In genomic region chr20:50374541-50375078, GRCh38 we compare ENCODE assay signal across 25 cellular contexts.
"Had no signal": no experiment of that assay in that cellular context is flagged by ENCODE, and none has a peak within 500 bp of the region (broad histone marks: within the 10 kb centered on the region; RNA-seq: fewer than 3 reads in every experiment).

No MANE protein-coding gene starts in this region.

- H3K9me3 ChIP-seq: colonic mucosa, esophagus muscularis mucosa, gastroesophageal sphincter, heart left ventricle, left lung, mucosa of descending colon, ovary, spleen, testis, tibial artery had no signal

- H3K4me3 ChIP-seq: colonic mucosa, esophagus muscularis mucosa, gastroesophageal sphincter, heart left ventricle, hepatocyte, left lung, mucosa of descending colon, ovary, spleen, testis, tibial artery had no signal

- H3K4me1 Mint-ChIP-seq: stimulated activated memory B cell treated with anti-CD40 and anti-IgM and Interleukin-4, amounts not matched to agents 10 μg/mL and 1 μg/mL and 100 μg/mL, for 72 hours had no signal

- H3K36me3 Mint-ChIP-seq: mesothelial cell of epicardium; naive B cell; stimulated activated memory B cell treated with anti-CD40 and anti-IgM and Interleukin-4, amounts not matched to agents 10 μg/mL and 1 μg/mL and 100 μg/mL, for 72 hours; type B pancreatic cell had no signal

- H3K4me3 Mint-ChIP-seq: mesothelial cell of epicardium; stimulated activated memory B cell treated with anti-CD40 and anti-IgM and Interleukin-4, amounts not matched to agents 10 μg/mL and 1 μg/mL and 100 μg/mL, for 72 hours; type B pancreatic cell had no signal

- H3K4me1 ChIP-seq: colonic mucosa had no signal

- H3K27ac Mint-ChIP-seq: mesothelial cell of epicardium; naive B cell; stimulated activated memory B cell treated with anti-CD40 and anti-IgM and Interleukin-4, amounts not matched to agents 10 μg/mL and 1 μg/mL and 100 μg/mL, for 72 hours had no signal

- DNase-seq: colonic mucosa; effector memory CD4-positive, alpha-beta T cell; heart left ventricle; left cardiac atrium; left lung; mesenchymal stem cell; mucosa of descending colon; naive B cell; occipital lobe; ovary; spleen; stimulated activated CD4-positive, alpha-beta T cell treated with anti-CD3 and anti-CD28 coated beads, Interleukin-4, amount 100 ng/mL, for 4 hours; stimulated activated naive CD8-positive, alpha-beta T cell treated with anti-CD3 and anti-CD28 coated beads, Interleukin-15, Interleukin-2, amounts not matched to agents 100 U/mL and 50 U/mL, for 24 hours; substantia nigra; testis; tibial artery had no signal

- H3K36me3 ChIP-seq: colonic mucosa, esophagus muscularis mucosa, gastroesophageal sphincter, heart left ventricle, left lung, ovary, spleen, tibial artery had no signal

- FAIRE-seq: islet of Langerhans had no signal

- H3K27me3 Mint-ChIP-seq: type B pancreatic cell had no signal

- ATAC-seq: gastroesophageal sphincter; heart left ventricle; left lung; sciatic nerve; stimulated activated memory B cell treated with anti-CD40 and anti-IgM and Interleukin-4, amounts not matched to agents 10 μg/mL and 1 μg/mL and 100 μg/mL, for 72 hours; stimulated activated naive CD8-positive, alpha-beta T cell treated with anti-CD3 and anti-CD28 coated beads, Interleukin-15, Interleukin-2, amounts not matched to agents 100 U/mL and 50 U/mL, for 24 hours had no signal

- H3K27ac ChIP-seq: colonic mucosa, esophagus muscularis mucosa, foreskin keratinocyte, gastroesophageal sphincter, heart left ventricle, hepatocyte, left lung, ovary, spleen, testis, tibial artery had no signal

- H3K9me3 Mint-ChIP-seq: mesothelial cell of epicardium; naive B cell; stimulated activated memory B cell treated with anti-CD40 and anti-IgM and Interleukin-4, amounts not matched to agents 10 μg/mL and 1 μg/mL and 100 μg/mL, for 72 hours; type B pancreatic cell had no signal

- H3K27me3 ChIP-seq: colonic mucosa, esophagus muscularis mucosa, foreskin keratinocyte, gastroesophageal sphincter, hepatocyte, left lung, ovary, testis, tibial artery had no signal
